Comparison of ENCODE assay signal across 22 cellular contexts in the genomic region with DNA sequence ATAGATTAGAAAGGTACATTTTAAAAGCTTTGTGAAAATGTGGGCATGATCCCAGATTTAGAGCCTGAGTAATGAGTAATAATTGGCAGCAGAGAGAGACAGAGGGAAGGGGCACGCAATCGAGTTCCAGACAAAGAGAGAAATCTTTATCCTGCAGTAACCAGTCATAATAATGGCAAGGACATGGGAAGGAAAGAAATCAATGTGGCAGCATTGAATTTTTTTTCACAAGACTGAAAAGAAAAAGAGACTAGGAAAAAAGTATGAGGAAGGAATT.
"Had no signal": no experiment of that assay in that cellular context is flagged by ENCODE, and none has a peak within 500 bp of the region (broad histone marks: within the 10 kb centered on the region; RNA-seq: fewer than 3 reads in every experiment).

No MANE protein-coding gene starts in this region.

- H3K27ac ChIP-seq: cardiac muscle cell, PC-9, SK-N-MC, VCaP had no signal

- H3K4me3 Mint-ChIP-seq: activated CD4-positive, alpha-beta memory T cell treated with anti-CD3 and anti-CD28 coated beads for 36 hours; activated CD4-positive, alpha-beta T cell treated with anti-CD3 and anti-CD28 coated beads, Interleukin-2, amount 10 ng/mL, durations not matched to agents 7 days and 5 days; activated naive CD4-positive, alpha-beta T cell treated with anti-CD3 and anti-CD28 coated beads, Interleukin-2, amount 10 ng/mL, durations not matched to agents 7 days and 5 days; activated naive CD8-positive, alpha-beta T cell treated with anti-CD3 and anti-CD28 coated beads for 36 hours; activated T-helper 17 cell treated with anti-CD3 and anti-CD28 coated beads, Interleukin-2, amount 50 U/mL, for 72 hours; T-cell had no signal

- DNase-seq: activated CD4-positive, alpha-beta memory T cell treated with anti-CD3 and anti-CD28 coated beads for 36 hours; activated CD4-positive, alpha-beta T cell treated with anti-CD3 and anti-CD28 coated beads, Interleukin-2, amount 10 ng/mL, durations not matched to agents 7 days and 5 days; activated CD4-positive, CD25-positive, alpha-beta regulatory T cell; activated CD8-positive, alpha-beta memory T cell treated with anti-CD3 and anti-CD28 coated beads for 24 hours; activated gamma-delta T cell treated with Interleukin-2 at 50 U/mL for 16 hours; activated naive CD4-positive, alpha-beta T cell treated with anti-CD3 and anti-CD28 coated beads, Interleukin-2, amount 10 ng/mL, durations not matched to agents 7 days and 5 days; activated naive CD8-positive, alpha-beta T cell treated with anti-CD3 and anti-CD28 coated beads for 36 hours; activated T-cell treated with anti-CD3 and anti-CD28 coated beads, Interleukin-2, amount 50 U/mL, for 48 hours; Kasumi-1; NCI-H1048; NCI-H1694 treated with DMSO at 0.1 percent for 48 hours; NCI-H446; NCI-H524; PC-9; SIG-M5; T-cell; T-helper 2 cell had no signal

- H3K36me3 Mint-ChIP-seq: activated CD4-positive, alpha-beta memory T cell treated with anti-CD3 and anti-CD28 coated beads for 36 hours; activated naive CD4-positive, alpha-beta T cell treated with anti-CD3 and anti-CD28 coated beads, Interleukin-2, amount 10 ng/mL, durations not matched to agents 7 days and 5 days; activated naive CD8-positive, alpha-beta T cell treated with anti-CD3 and anti-CD28 coated beads for 36 hours; T-cell had no signal

- H3K4me1 Mint-ChIP-seq: activated CD4-positive, alpha-beta T cell treated with anti-CD3 and anti-CD28 coated beads, Interleukin-2, amount 10 ng/mL, durations not matched to agents 7 days and 5 days; activated naive CD4-positive, alpha-beta T cell treated with anti-CD3 and anti-CD28 coated beads, Interleukin-2, amount 10 ng/mL, durations not matched to agents 7 days and 5 days; activated naive CD8-positive, alpha-beta T cell treated with anti-CD3 and anti-CD28 coated beads for 36 hours; activated T-helper 17 cell treated with anti-CD3 and anti-CD28 coated beads, Interleukin-2, amount 50 U/mL, for 72 hours; T-cell had no signal

- ATAC-seq: activated T-helper 17 cell treated with anti-CD3 and anti-CD28 coated beads, Interleukin-2, amount 50 U/mL, for 72 hours; K562; T-cell had no signal

- H3K27ac Mint-ChIP-seq: activated CD4-positive, alpha-beta memory T cell treated with anti-CD3 and anti-CD28 coated beads for 36 hours; activated CD4-positive, alpha-beta T cell treated with anti-CD3 and anti-CD28 coated beads, Interleukin-2, amount 10 ng/mL, durations not matched to agents 7 days and 5 days; activated naive CD4-positive, alpha-beta T cell treated with anti-CD3 and anti-CD28 coated beads, Interleukin-2, amount 10 ng/mL, durations not matched to agents 7 days and 5 days; activated naive CD8-positive, alpha-beta T cell treated with anti-CD3 and anti-CD28 coated beads for 36 hours; activated T-helper 17 cell treated with anti-CD3 and anti-CD28 coated beads, Interleukin-2, amount 50 U/mL, for 72 hours; T-cell had no signal

- FAIRE-seq: K562 had no signal

- H3K4me3 ChIP-seq: cardiac muscle cell, K562, PC-9, SK-N-MC had no signal

- H3K27me3 Mint-ChIP-seq: activated CD4-positive, alpha-beta memory T cell treated with anti-CD3 and anti-CD28 coated beads for 36 hours; activated CD4-positive, alpha-beta T cell treated with anti-CD3 and anti-CD28 coated beads, Interleukin-2, amount 10 ng/mL, durations not matched to agents 7 days and 5 days; activated naive CD4-positive, alpha-beta T cell treated with anti-CD3 and anti-CD28 coated beads, Interleukin-2, amount 10 ng/mL, durations not matched to agents 7 days and 5 days; activated naive CD8-positive, alpha-beta T cell treated with anti-CD3 and anti-CD28 coated beads for 36 hours; T-cell had no signal

- H3K4me2 ChIP-seq: PC-9 had no signal

- H3K36me3 ChIP-seq: cardiac muscle cell had no signal

- H3K9me3 Mint-ChIP-seq: activated T-helper 17 cell treated with anti-CD3 and anti-CD28 coated beads, Interleukin-2, amount 50 U/mL, for 72 hours had no signal
